15 cellular contexts compared by ENCODE assay signal in the genomic region with DNA sequence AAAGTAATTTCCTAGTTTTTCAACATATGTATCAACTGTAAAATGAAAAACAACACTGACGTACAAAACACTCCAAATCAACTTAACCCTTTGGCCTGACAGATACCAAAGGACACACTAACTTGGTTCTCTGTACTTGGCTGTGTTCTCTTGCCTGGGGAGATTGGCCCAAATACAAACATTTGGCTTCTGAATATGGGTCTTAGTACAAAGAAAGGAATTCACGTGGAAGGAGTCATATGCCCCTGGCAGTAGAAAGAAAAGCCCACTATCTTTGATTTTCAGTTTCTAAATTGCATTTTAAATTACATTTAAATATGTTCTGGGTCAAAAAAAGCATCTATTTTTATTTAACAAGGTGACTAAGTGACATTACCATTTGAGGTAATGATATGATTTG.
DNase-seq lines count a peak whose midpoint lies in the region; ATAC-seq and TF ChIP-seq lines count a peak whose summit lies in the region.
"Had no signal": no experiment of that assay in that cellular context is flagged by ENCODE, and none has a peak within 500 bp of the region (broad histone marks: within the 10 kb centered on the region; RNA-seq: fewer than 3 reads in every experiment).

No MANE protein-coding gene starts in this region.

- no peaks in the 10 kb centered on the region for H3K9me3 Mint-ChIP-seq in CD8-positive, alpha-beta T cell
- H3K9me3 Mint-ChIP-seq: H9, neural crest cell had no signal

- peaks cover 55% of the 10 kb centered on the region for H3K36me3 ChIP-seq in CD8-positive, alpha-beta T cell (ENCODE audit: insufficient read depth, low read length)
- no peaks in the 10 kb centered on the region for H3K36me3 ChIP-seq in MM.1S (replicated peaks; ENCODE audit: insufficient read depth, low read length)

- no peak overlapping the region for H3K4me3 Mint-ChIP-seq in CD8-positive, alpha-beta T cell
- H3K4me3 Mint-ChIP-seq: H9, neural crest cell had no signal

- no peak for DNase-seq in CD8-positive, alpha-beta T cell
- DNase-seq in NCI-H446 treated with DMSO at 0.1 percent for 48 hours (lab: John Stamatoyannopoulos, UW): peak; percentile 22
- peak; percentile 5 for DNase-seq in cerebellum (ENCODE audit: low spot score)
- peak; percentile 85 for DNase-seq in non-pigmented ciliary epithelial cell (ENCODE audit: low read depth)
- DNase-seq in MM.1S: no peak
- DNase-seq in SK-N-DZ (ENCODE audit: low spot score): no peak
- DNase-seq in NCI-H69 (lab: John Stamatoyannopoulos, UW): no peak
- DNase-seq: activated CD8-positive, alpha-beta memory T cell treated with anti-CD3 and anti-CD28 coated beads, Interleukin-2, amount 50 U/mL, for 48 hours; Calu3; caudate nucleus; H9; left colon had no signal

- POLR2A ChIA-PET in CD8-positive, alpha-beta T cell (lab: Charles Lee): no interaction called here

- peaks cover 89% of the 10 kb centered on the region for H3K36me3 Mint-ChIP-seq in CD8-positive, alpha-beta T cell

- H3K27ac Mint-ChIP-seq in CD8-positive, alpha-beta T cell: peak overlapping the region; percentile 16
- H3K27ac Mint-ChIP-seq: H9 had no signal

- peaks cover 22% of the 10 kb centered on the region for H3K4me1 Mint-ChIP-seq in CD8-positive, alpha-beta T cell (ENCODE audit: low read depth)
- H3K4me1 Mint-ChIP-seq: H9, neural crest cell had no signal

- H3K79me2 ChIP-seq in MM.1S (ENCODE audit: low read length): no peaks in the 10 kb centered on the region

- no peak overlapping the region for H3K4me3 ChIP-seq in CD8-positive, alpha-beta T cell (ENCODE audit: low read depth, low read length)
- H3K4me3 ChIP-seq in MM.1S (ENCODE audit: low read length): no peak overlapping the region
- H3K4me3 ChIP-seq: K562 had no signal

- no peaks in the 10 kb centered on the region for H3F3A ChIP-seq in MM.1S (ENCODE audit: insufficient read depth, low read length)

- H4K20me1 ChIP-seq in MM.1S (ENCODE audit: insufficient read depth, low read length): no peaks in the 10 kb centered on the region

- H3K27me3 Mint-ChIP-seq in CD8-positive, alpha-beta T cell (ENCODE audit: low read depth): no peaks in the 10 kb centered on the region

- CTCF ChIA-PET in CD8-positive, alpha-beta T cell (lab: Charles Lee): interaction anchor here (1.1 kb wide), 1 partner anchor 133 kb away, joined by 6 read pairs; no protein-coding TSS in a partner anchor

- H3K4me1 ChIP-seq in CD8-positive, alpha-beta T cell (ENCODE audit: insufficient read depth, low read length): peaks cover 6% of the 10 kb centered on the region
- H3K4me1 ChIP-seq in MM.1S (ENCODE audit: low read length): no peaks in the 10 kb centered on the region

- H3K27ac ChIP-seq in CD8-positive, alpha-beta T cell (ENCODE audit: low read depth, low read length): no peak overlapping the region
- no peak overlapping the region for H3K27ac ChIP-seq in MM.1S (ENCODE audit: low read length)

- no peaks in the 10 kb centered on the region for H3K27me3 ChIP-seq in CD8-positive, alpha-beta T cell (ENCODE audit: insufficient read depth, low read length)
- no peaks in the 10 kb centered on the region for H3K27me3 ChIP-seq in MM.1S (replicated peaks; ENCODE audit: insufficient read depth, low read length)

- ATAC-seq in CD8-positive, alpha-beta T cell: no peak
- ATAC-seq in GM21390 (IDR thresholded peaks at IDR 0.05; ENCODE audit: unreplicated experiment): no peak
- ATAC-seq: K562, left colon had no signal

- no peak overlapping the region for H3K9ac ChIP-seq in MM.1S (ENCODE audit: low read length)

- intact Hi-C loops in CD8-positive, alpha-beta T cell (cut with DNase I, micrococcal nuclease): no loop called here

- H3K4me2 ChIP-seq in MM.1S (ENCODE audit: low read depth, low read length): no peak overlapping the region

- H2AFZ ChIP-seq in MM.1S (ENCODE audit: low read length): no peak overlapping the region

- H3K9me3 ChIP-seq in CD8-positive, alpha-beta T cell (ENCODE audit: low read length): no peaks in the 10 kb centered on the region
- H3K9me3 ChIP-seq in MM.1S (replicated peaks; ENCODE audit: insufficient read depth, low read length): no peaks in the 10 kb centered on the region

- H3K9me2 ChIP-seq in MM.1S (replicated peaks; ENCODE audit: insufficient read depth, low read length): no peaks in the 10 kb centered on the region

- TF ChIP-seq CTCF in CD8-positive, alpha-beta T cell (IDR thresholded peaks at IDR 0.05): no peak
- no peak for TF ChIP-seq CTCF in MM.1S (IDR thresholded peaks at IDR 0.05; ENCODE audit: low read length)

Comparison
In these comparisons a context has a peak if more than half of its experiments do, and no peak if none do; other contexts are left out.
1. DNase-seq: peak in NCI-H446 treated with DMSO at 0.1 percent for 48 hours (single experiment), cerebellum (single experiment) and non-pigmented ciliary epithelial cell (single experiment); none in CD8-positive, alpha-beta T cell (0 of 7), MM.1S (single experiment), SK-N-DZ (single experiment) and NCI-H69 (single experiment).